10 cellular contexts compared by ENCODE assay signal in genomic region chr1:17561561-17561985, GRCh38. TPM values are rescaled to one million over a fixed set of nuclear protein-coding genes. Genes with fewer than 3 reads are reported as not detected.
DNase-seq lines count a peak whose midpoint lies in the region; ATAC-seq, FAIRE-seq and TF ChIP-seq lines count a peak whose summit lies in the region.
"Had no signal": no experiment of that assay in that cellular context is flagged by ENCODE, and none has a peak within 500 bp of the region (broad histone marks: within the 10 kb centered on the region; RNA-seq: fewer than 3 reads in every experiment).

No MANE protein-coding gene starts in this region.

- peak overlapping the region; percentile 82; the same call in 1 of the 2 replicates for H2BK12ac ChIP-seq in H1 (ENCODE audit: low read depth, low read length)

- peaks cover 0 to 93% of the 10 kb centered on the region in 2 experiments for H3K79me2 ChIP-seq in H1 (ENCODE audit: control insufficient read depth in 1 of 2, insufficient read depth in 2 of 2, low read length in 2 of 2)

- no peak overlapping the region for H2AFZ ChIP-seq in H1 (ENCODE audit: low read length)

- no peak overlapping the region for H3K14ac ChIP-seq in H1 (ENCODE audit: insufficient read length)

- H2BK15ac ChIP-seq in H1 (ENCODE audit: low read length): peak overlapping the region; percentile 22; the same call in 1 of the 2 replicates

- H3K4me3 ChIP-seq in H1 (ENCODE audit: extremely low read depth in 1 of 4, insufficient read depth in 2 of 4, low read depth in 3 of 4, low read length in 4 of 4) (no peak overlapping the region), muscle layer of colon (ENCODE audit: low read depth in 1 of 2, low read length in 2 of 2) (peak overlapping the region in 1 of 2 donors; percentile 25), upper lobe of left lung (no peak overlapping the region), HAP-1 (no peak overlapping the region)

- H3K4me2 ChIP-seq in H1 (ENCODE audit: insufficient read depth in 1 of 2, low read depth in 2 of 2, low read length in 2 of 2): no peak overlapping the region

- TF ChIP-seq RAD21 in H1 (IDR thresholded peaks at IDR 0.05 in 1 of 2, conservative IDR thresholded peaks at IDR 0.05 in 1 of 2; ENCODE audit: low read depth in 2 of 2, low read length in 2 of 2): no peak

- no peak overlapping the region for H3K27ac Mint-ChIP-seq in activated CD4-positive, alpha-beta T cell treated with anti-CD3 and anti-CD28 coated beads for 36 hours

- no peaks in the 10 kb centered on the region for H3K9me3 ChIP-seq in H1 (ENCODE audit: insufficient read depth in 2 of 2, low read depth in 1 of 2, low read length in 1 of 2)
- no peaks in the 10 kb centered on the region for H3K9me3 ChIP-seq in muscle layer of colon (ENCODE audit: low read length)
- H3K9me3 ChIP-seq in upper lobe of left lung: no peaks in the 10 kb centered on the region
- H3K9me3 ChIP-seq in HAP-1: no peaks in the 10 kb centered on the region

- H4K5ac ChIP-seq in H1 (ENCODE audit: insufficient read length, low read depth, low read length): peak overlapping the region; percentile 47

- peak overlapping the region; percentile 83 for H4K91ac ChIP-seq in H1 (replicated peaks; ENCODE audit: insufficient read length, low read length)

- H2AK5ac ChIP-seq in H1 (ENCODE audit: low read depth, low read length): no peak overlapping the region

- H4K8ac ChIP-seq in H1 (ENCODE audit: extremely low read depth, insufficient read depth, low read length): peak overlapping the region; percentile 68; the same call in 1 of the 2 replicates

- CTCF ChIA-PET in H1 (lab: Charles Lee; ENCODE audit: partially characterized antibody): interaction anchor here (1.2 to 86.2 kb wide), 9 partner anchors 10 to 85 kb away, joined by 3 to 1640 read pairs (median 6); no protein-coding TSS in a partner anchor
- CTCF ChIA-PET in activated CD4-positive, alpha-beta T cell treated with anti-CD3 and anti-CD28 coated beads for 36 hours (lab: Charles Lee): no interaction called here

- 83% methylated on average over 9 of the region's 9 CpGs; no CpG with 5 or more reads in 1 of the 2 experiments for WGBS in H1 (ENCODE audit: extremely low coverage in 1 of 2, insufficient coverage in 1 of 2, insufficient read length in 1 of 2, insufficient replicate concordance in 2 of 2, low coverage in 1 of 2, low lambda C conversion rate in 2 of 2, missing lambda C conversion rate in 1 of 2), 2 experiments
- 64 to 69% methylated on average over 9 of the region's 9 CpGs for WGBS in upper lobe of left lung, 2 donors

- H3K23me2 ChIP-seq in H1 (ENCODE audit: low read depth, low read length): peaks cover 5% of the 10 kb centered on the region; the same call in 1 of the 2 replicates

- no peak overlapping the region for H3K4ac ChIP-seq in H1 (replicated peaks; ENCODE audit: insufficient read length, low read depth, low read length)

- DNase-seq in M059J (ENCODE audit: low read depth) (peak; percentile 84), H1 (ENCODE audit: low read depth in 1 of 2, low spot score in 2 of 2) (no peak), upper lobe of left lung (peak in 1 of 2 donors; percentile 38), NOMO-1 treated with DMSO at 0.1 percent for 48 hours (lab: John Stamatoyannopoulos, UW; ENCODE audit: unreplicated experiment) (no peak), HAP-1 (ENCODE audit: low spot score in 2 of 2) (no peak)
- DNase-seq in activated CD4-positive, alpha-beta T cell treated with anti-CD3 and anti-CD28 coated beads for 36 hours: no peak
- DNase-seq: stimulated activated CD4-positive, alpha-beta T cell treated with anti-CD3 and anti-CD28 coated beads, Interleukin-12 subunit alpha, Interleukin-12 subunit beta, amount 100 ng/mL, for 4 hours had no signal

- POLR2A ChIA-PET in H1 (lab: Charles Lee; ENCODE audit: partially characterized antibody): interaction anchor here (1.4 to 4.2 kb wide), 4 partner anchors 8 to 23 kb away, joined by 6 to 35 read pairs (median 12); no protein-coding TSS in a partner anchor
- POLR2A ChIA-PET in activated CD4-positive, alpha-beta T cell treated with anti-CD3 and anti-CD28 coated beads for 36 hours (lab: Charles Lee): no interaction called here

- no peak overlapping the region for H3K23ac ChIP-seq in H1 (ENCODE audit: insufficient read length)

- H3K9ac ChIP-seq in H1 (replicated peaks in 1 of 4; ENCODE audit: extremely low read depth in 1 of 4, low read depth in 3 of 4, low read length in 3 of 4) (no peak overlapping the region), muscle layer of colon (ENCODE audit: low read length) (peak overlapping the region; percentile 14)

- no peaks in the 10 kb centered on the region for H3K9me3 Mint-ChIP-seq in activated CD4-positive, alpha-beta T cell treated with anti-CD3 and anti-CD28 coated beads for 36 hours (ENCODE audit: low read depth)

- H3K18ac ChIP-seq in H1 (ENCODE audit: extremely low read depth, low read length): peak overlapping the region; percentile 65; the same call in 1 of the 2 replicates

- H2BK20ac ChIP-seq in H1 (ENCODE audit: low read length): no peak overlapping the region

- no peak overlapping the region for H3K4me3 Mint-ChIP-seq in activated CD4-positive, alpha-beta T cell treated with anti-CD3 and anti-CD28 coated beads for 36 hours

- H3K4me1 Mint-ChIP-seq in activated CD4-positive, alpha-beta T cell treated with anti-CD3 and anti-CD28 coated beads for 36 hours: no peaks in the 10 kb centered on the region

- peaks cover 9 to 23% of the 10 kb centered on the region in 2 experiments for H4K20me1 ChIP-seq in H1 (replicated peaks in 1 of 2; ENCODE audit: control insufficient read depth in 1 of 2, insufficient read depth in 2 of 2, low read length in 2 of 2)

- TF ChIP-seq CTCF in H1 (IDR thresholded peaks at IDR 0.05; ENCODE audit: control extremely low read depth in 1 of 3, insufficient read depth in 1 of 3, low read depth in 1 of 3, low read length in 3 of 3) (no peak), upper lobe of left lung (IDR thresholded peaks at IDR 0.05) (no peak)

- H3K27me3 Mint-ChIP-seq in activated CD4-positive, alpha-beta T cell treated with anti-CD3 and anti-CD28 coated beads for 36 hours: peaks cover 3% of the 10 kb centered on the region

- FAIRE-seq in H1 (lab: Jason Lieb, UNC): no peak
- FAIRE-seq: bronchial epithelial cell had no signal

- H3K36me3 ChIP-seq in H1 (ENCODE audit: control insufficient read depth in 2 of 4, insufficient read depth in 4 of 4, low read length in 3 of 4) (no peaks in the 10 kb centered on the region), muscle layer of colon (ENCODE audit: insufficient read depth, low read length) (no peaks in the 10 kb centered on the region), upper lobe of left lung (no peaks in the 10 kb centered on the region), HAP-1 (replicated peaks) (no peaks in the 10 kb centered on the region)

- H3K36me3 Mint-ChIP-seq in activated CD4-positive, alpha-beta T cell treated with anti-CD3 and anti-CD28 coated beads for 36 hours (ENCODE audit: low read depth): no peaks in the 10 kb centered on the region

- H2BK5ac ChIP-seq in H1 (ENCODE audit: low read depth, low read length): peak overlapping the region; percentile 72; the same call in 1 of the 2 replicates

- ATAC-seq in upper lobe of left lung (ENCODE audit: low FRiP score in 2 of 2) (peak; percentile 21 to 70), HG02610 (IDR thresholded peaks at IDR 0.05; ENCODE audit: unreplicated experiment) (no peak)
- no peak for ATAC-seq in activated CD4-positive, alpha-beta T cell treated with anti-CD3 and anti-CD28 coated beads for 36 hours

- TF ChIP-seq POLR2A in H1 (IDR thresholded peaks at IDR 0.05; ENCODE audit: control extremely low read depth in 1 of 2, low read depth in 2 of 2, low read length in 2 of 2): no peak
- TF ChIP-seq POLR2A in upper lobe of left lung (IDR thresholded peaks at IDR 0.05): no peak

- intact Hi-C loops in activated CD4-positive, alpha-beta T cell treated with anti-CD3 and anti-CD28 coated beads for 36 hours (cut with DNase I, micrococcal nuclease): no loop called here

- peaks cover 44% of the 10 kb centered on the region for H3K79me1 ChIP-seq in H1 (ENCODE audit: low read depth, low read length)

- peak overlapping the region; percentile 55 for H2BK120ac ChIP-seq in H1 (replicated peaks; ENCODE audit: low read depth, low read length)

- no peaks in the 10 kb centered on the region for H3K27me3 ChIP-seq in H1 (replicated peaks in 1 of 4; ENCODE audit: control insufficient read depth in 3 of 4, extremely low read depth in 1 of 4, insufficient read depth in 3 of 4, low read length in 3 of 4)
- no peaks in the 10 kb centered on the region for H3K27me3 ChIP-seq in muscle layer of colon (ENCODE audit: control insufficient read depth in 1 of 2, insufficient read depth in 2 of 2, low read length in 2 of 2)
- H3K27me3 ChIP-seq in upper lobe of left lung: no peaks in the 10 kb centered on the region
- no peaks in the 10 kb centered on the region for H3K27me3 ChIP-seq in HAP-1 (ENCODE audit: low read depth)

- no peak overlapping the region for H3K56ac ChIP-seq in H1 (replicated peaks; ENCODE audit: insufficient read length, low read depth, low read length)

- in situ Hi-C loops in HAP-1 (cut with MboI; ENCODE audit: low sequenced_read_pairs): no loop called here

- H3K4me1 ChIP-seq in H1 (replicated peaks in 1 of 4; ENCODE audit: control insufficient read depth in 3 of 4, insufficient read depth in 4 of 4, low read length in 3 of 4) (peaks cover 11 to 62% (median 39%) of the 10 kb centered on the region in 4 experiments), muscle layer of colon (ENCODE audit: insufficient read depth, low read length) (peaks cover 58% of the 10 kb centered on the region), upper lobe of left lung (peaks cover 2 to 36% (median 12%) of the 10 kb centered on the region in 4 donors), HAP-1 (no peaks in the 10 kb centered on the region)

- H3K27ac ChIP-seq in H1 (ENCODE audit: low read depth, low read length): 0 out of 2 replicates have a peak overlapping the region, but pooled peaks have one; percentile 30
- peak overlapping the region; percentile 70 for H3K27ac ChIP-seq in muscle layer of colon (ENCODE audit: low read depth, low read length)
- H3K27ac ChIP-seq in upper lobe of left lung: peak overlapping the region; percentile 63 to 86 (median 78)

- TF ChIP-seq EP300 in H1 (IDR thresholded peaks at IDR 0.05; ENCODE audit: borderline replicate concordance in 1 of 2, low read depth in 2 of 2, low read length in 2 of 2) (no peak), upper lobe of left lung (IDR thresholded peaks at IDR 0.05) (no peak)

RNA-seq across cellular contexts. Expression of gene ARHGEF10L, which starts 22.1 kb away (rescaled TPM):
- 4.4 and 6.8 TPM in 2 replicates for total RNA-seq in M059J (2014; rRNA removed; shearing (Covaris generic))
- 38.0 and 39.6 TPM in 2 replicates for total RNA-seq in H1 (2021; fragmentation: NEBNext Ultra II Directional; extraction: Animal tissue kit (Norgen Biotek cat#: 25700))
- 33.6 and 55.3 TPM in 2 replicates for polyA plus RNA-seq in H1 (2011; rRNA removed)
- 43.2 TPM for polyA plus RNA-seq in H1 (2011; cell fraction: cytosol; rRNA removed)
- 171 TPM for polyA plus RNA-seq in H1 (2011; cell fraction: nucleus; rRNA removed)
- polyA plus RNA-seq in H1 (2012, experiment 1 of 2): 23.6 to 37.7 TPM (median 33.8 TPM) in 4 replicates
- polyA plus RNA-seq in H1 (2012, experiment 2 of 2): 27.2 TPM
- 17.0 TPM for polyA plus RNA-seq in H1 (2013, experiment 1 of 2)
- polyA plus RNA-seq in H1 (2013, experiment 2 of 2): 16.9 TPM
- polyA minus RNA-seq in H1 (2011; rRNA and poly(A)+ RNA removed): 46.7 and 47.4 TPM in 2 replicates
- polyA minus RNA-seq in H1 (2011; cell fraction: cytosol; rRNA and poly(A)+ RNA removed): 33.8 TPM
- polyA minus RNA-seq in H1 (2011; cell fraction: nucleus; rRNA and poly(A)+ RNA removed): 74.8 TPM
- 100 to 1,000 TPM in 1 of 6 donors, 10 to 100 TPM in 5; 17.6 to 172 (median 50.0) TPM for total RNA-seq in upper lobe of left lung
- total RNA-seq in activated CD4-positive, alpha-beta T cell treated with anti-CD3 and anti-CD28 coated beads for 36 hours: not detected

Comparison
In these comparisons a context has a peak if more than half of its experiments do, and no peak if none do; other contexts are left out.
1. ATAC-seq: peak in upper lobe of left lung (2 of 2); none in activated CD4-positive, alpha-beta T cell treated with anti-CD3 and anti-CD28 coated beads for 36 hours (single experiment) and HG02610 (single experiment).
2. Peak in every context shown above with its lines, with median percentiles within 50 percentile points of each other: H3K27ac ChIP-seq.